Comparison of ENCODE assay signal across 1 cellular context in the genomic region with DNA sequence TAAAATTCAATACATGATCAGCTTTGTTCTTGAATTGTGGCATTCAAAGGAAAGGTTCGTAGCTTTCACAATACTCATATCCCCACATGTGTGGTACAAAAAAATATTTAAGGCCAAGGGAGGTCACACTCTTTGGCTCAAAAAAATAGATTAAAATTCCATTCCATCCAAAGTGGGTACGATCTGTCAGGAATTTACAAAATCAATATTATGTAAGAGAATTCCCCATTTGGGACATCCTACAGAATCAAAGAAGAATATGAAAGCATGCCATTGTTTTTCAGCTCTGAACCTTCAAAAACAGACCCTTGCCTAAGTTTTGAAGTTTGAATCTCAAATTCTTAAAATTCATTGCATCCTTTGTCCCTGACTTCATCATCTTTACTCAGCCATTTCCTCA.
TF ChIP-seq lines count a peak whose summit lies in the region.

No MANE protein-coding gene starts in this region.

TF ChIP-seq in A549, 52 proteins besides CTCF, POLR2A, EP300 and RAD21 (continued from another document):
- no peak for TF ChIP-seq CEBPB (IDR thresholded peaks at IDR 0.05)
